Comparison of ENCODE assay signal across 8 cellular contexts in the genomic region with DNA sequence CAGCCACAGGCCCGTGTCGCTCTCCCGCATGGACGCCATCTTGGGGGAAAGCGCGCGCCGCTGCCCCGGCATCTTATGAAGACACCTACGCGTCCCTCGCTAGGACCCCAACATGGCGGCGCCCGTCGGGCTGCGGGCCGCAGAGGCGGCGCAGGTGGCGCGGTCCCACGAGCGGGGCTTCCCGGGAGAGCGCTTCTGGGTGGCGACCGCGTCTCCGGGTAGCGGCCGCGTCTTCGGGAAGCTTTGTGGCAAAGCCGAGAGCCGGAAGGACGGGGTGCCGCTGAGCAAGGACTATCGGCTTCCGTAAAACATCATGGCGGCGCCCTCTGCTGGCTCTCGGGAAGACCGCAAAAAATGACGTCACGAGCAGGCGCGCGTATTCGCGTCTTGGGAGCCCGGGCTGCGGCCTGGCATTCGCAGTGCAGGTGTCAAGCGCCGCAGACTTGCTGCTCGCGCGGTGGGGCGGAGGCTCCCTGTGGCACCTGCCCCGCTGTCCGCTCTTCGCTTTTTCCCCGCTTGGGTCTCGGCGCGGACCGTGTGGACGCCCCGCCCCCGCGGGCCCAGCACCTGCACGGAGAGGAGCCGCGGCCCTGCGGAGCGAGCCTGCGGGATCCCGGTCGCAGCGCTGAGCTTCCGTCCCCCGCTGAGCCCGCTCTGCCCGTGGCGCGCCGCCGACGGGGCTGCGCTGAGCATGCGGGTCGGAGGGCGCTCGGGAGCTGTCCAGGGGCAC. TPM values are rescaled to one million over a fixed set of nuclear protein-coding genes. Genes with fewer than 3 reads are reported as not detected.
DNase-seq lines count a peak whose midpoint lies in the region; ATAC-seq and TF ChIP-seq lines count a peak whose summit lies in the region.

A gene (minus strand): TSS at position 54 of the 730 bp plus-strand sequence. CDS start 15 bp downstream, at position 39.

- no peaks in the 10 kb centered on the region for H3K9me2 ChIP-seq in GM23338 (ENCODE audit: insufficient read depth)

- H3K9me3 ChIP-seq in fibroblast of lung (ENCODE audit: control insufficient read depth, insufficient read depth, low read depth, low read length): no peaks in the 10 kb centered on the region
- H3K9me3 ChIP-seq in naive thymus-derived CD4-positive, alpha-beta T cell (ENCODE audit: control insufficient read depth in 2 of 3, low read length in 3 of 3): no peaks in the 10 kb centered on the region

- ATAC-seq in GM23338: peak; percentile 87
- ATAC-seq in naive thymus-derived CD4-positive, alpha-beta T cell: peak; percentile 93
- ATAC-seq in stimulated activated memory B cell treated with anti-CD40 and anti-IgM and Interleukin-4, amounts not matched to agents 10 μg/mL and 1 μg/mL and 100 μg/mL, for 72 hours: peak; percentile 92

- H4K20me1 ChIP-seq in GM23338 (replicated peaks; ENCODE audit: insufficient read depth) (peaks cover 37% of the 10 kb centered on the region), fibroblast of lung (ENCODE audit: control insufficient read depth, extremely low read depth, insufficient read depth, low read length) (no peaks in the 10 kb centered on the region)

- intact Hi-C loops in naive thymus-derived CD4-positive, alpha-beta T cell (cut with micrococcal nuclease): loop anchor here (1.0 to 5.0 kb wide), 18 partner anchors 32 to 1066 kb away; a partner anchor contains a TSS

- H3K4me3 Mint-ChIP-seq in GM23338: peak within 1 kb of the TSS; percentile 92
- H3K4me3 Mint-ChIP-seq in naive thymus-derived CD4-positive, alpha-beta T cell: peak within 1 kb of the TSS; percentile 81 to 96 (median 94)
- H3K4me3 Mint-ChIP-seq in stimulated activated memory B cell treated with anti-CD40 and anti-IgM and Interleukin-4, amounts not matched to agents 10 μg/mL and 1 μg/mL and 100 μg/mL, for 72 hours: peak within 1 kb of the TSS; percentile 91

- TF ChIP-seq CTCF in GM23338 (conservative IDR thresholded peaks at IDR 0.05; ENCODE audit: low read depth in 2 of 2) (peak in 1 of 2 experiments; percentile 31; a peak in 2 of 4 replicates), fibroblast of lung (conservative IDR thresholded peaks at IDR 0.05 in 1 of 2, IDR thresholded peaks at IDR 0.05 in 1 of 2; ENCODE audit: low read depth in 1 of 2, low read length in 2 of 2) (peak; percentile 31)

- peak within 1 kb of the TSS; percentile 94 for H3K9ac ChIP-seq in fibroblast of lung (ENCODE audit: insufficient read depth, low read length)

- peaks cover 21% of the 10 kb centered on the region for H3K36me3 Mint-ChIP-seq in GM23338 (ENCODE audit: low read depth)
- peaks cover 0 to 16% (median 5%) of the 10 kb centered on the region in 5 donors for H3K36me3 Mint-ChIP-seq in naive thymus-derived CD4-positive, alpha-beta T cell
- peaks cover 23% of the 10 kb centered on the region for H3K36me3 Mint-ChIP-seq in stimulated activated memory B cell treated with anti-CD40 and anti-IgM and Interleukin-4, amounts not matched to agents 10 μg/mL and 1 μg/mL and 100 μg/mL, for 72 hours

- H3K79me2 ChIP-seq in GM23338 (replicated peaks; ENCODE audit: insufficient read depth) (peaks cover 43% of the 10 kb centered on the region), fibroblast of lung (ENCODE audit: control insufficient read depth, insufficient read depth, low read length) (peaks cover 34% of the 10 kb centered on the region)

- peaks cover 5% of the 10 kb centered on the region; the same call in 1 of the 2 replicates for H3K4me1 ChIP-seq in GM23338 (ENCODE audit: insufficient read depth)
- H3K4me1 ChIP-seq in fibroblast of lung (ENCODE audit: control insufficient read depth, extremely low read depth, insufficient read depth, low read length): no peaks in the 10 kb centered on the region
- H3K4me1 ChIP-seq in naive thymus-derived CD4-positive, alpha-beta T cell (ENCODE audit: control insufficient read depth in 2 of 2, insufficient read depth in 2 of 2, low read length in 2 of 2): peaks cover 13 to 24% of the 10 kb centered on the region in 2 donors

- H3K27me3 ChIP-seq in GM23338 (ENCODE audit: insufficient read depth) (peaks cover 7% of the 10 kb centered on the region; the same call in 1 of the 2 replicates), fibroblast of lung (ENCODE audit: control insufficient read depth, insufficient read depth, low read length) (no peaks in the 10 kb centered on the region)
- no peaks in the 10 kb centered on the region for H3K27me3 ChIP-seq in naive thymus-derived CD4-positive, alpha-beta T cell (ENCODE audit: control insufficient read depth in 2 of 2, insufficient read depth in 2 of 2, low read length in 2 of 2)

- peak within 1 kb of the TSS; percentile 98 for H3K4me2 ChIP-seq in GM23338
- peak within 1 kb of the TSS; percentile 67 for H3K4me2 ChIP-seq in fibroblast of lung (ENCODE audit: extremely low read depth, insufficient read depth, low read length)

- peak; percentile 91 for DNase-seq in EH (ENCODE audit: low read depth)
- peak; percentile 99 for DNase-seq in GM23338 (ENCODE audit: low spot score)
- peak; percentile 84 to 85 for DNase-seq in Kasumi-1 (lab: John Stamatoyannopoulos, UW)
- peak; percentile 95 for DNase-seq in RKO (ENCODE audit: low spot score)
- peak; percentile 89 to 91 for DNase-seq in activated T-helper 1 cell treated with anti-CD3 and anti-CD28 coated beads, Interleukin-2, amount 50 U/mL, for 16 hours (ENCODE audit: low read depth in 1 of 2, low spot score in 1 of 2)
- DNase-seq in fibroblast of lung (ENCODE audit: low read depth in 2 of 2): peak; percentile 89 to 94
- DNase-seq in naive thymus-derived CD4-positive, alpha-beta T cell: peak; percentile 92 to 98 (median 96)

- H3K4me3 ChIP-seq in GM23338 (peak within 1 kb of the TSS; percentile 96), fibroblast of lung (replicated peaks in 1 of 4; ENCODE audit: control extremely low read depth in 1 of 4, insufficient read depth in 1 of 4, low read depth in 3 of 4, low read length in 4 of 4) (peak within 1 kb of the TSS; percentile 81 to 96 (median 83))
- peak within 1 kb of the TSS; percentile 96 for H3K4me3 ChIP-seq in naive thymus-derived CD4-positive, alpha-beta T cell (ENCODE audit: low read length)

- peak within 1 kb of the TSS; percentile 98 for H3K27ac ChIP-seq in GM23338 (ENCODE audit: low read depth)
- H3K27ac ChIP-seq in fibroblast of lung (ENCODE audit: insufficient read depth, low read length): peak within 1 kb of the TSS; percentile 96
- peak within 1 kb of the TSS; percentile 99 for H3K27ac ChIP-seq in naive thymus-derived CD4-positive, alpha-beta T cell (ENCODE audit: low read depth, low read length)

- H3K4me1 Mint-ChIP-seq in GM23338: peaks cover 9% of the 10 kb centered on the region; the same call in 2 of the 3 replicates
- H3K4me1 Mint-ChIP-seq in naive thymus-derived CD4-positive, alpha-beta T cell: peaks cover 30 to 38% (median 34%) of the 10 kb centered on the region in 7 donors
- H3K4me1 Mint-ChIP-seq in stimulated activated memory B cell treated with anti-CD40 and anti-IgM and Interleukin-4, amounts not matched to agents 10 μg/mL and 1 μg/mL and 100 μg/mL, for 72 hours: peaks cover 43% of the 10 kb centered on the region

- peaks cover 13% of the 10 kb centered on the region for H3K27me3 Mint-ChIP-seq in GM23338 (ENCODE audit: insufficient read depth, low read depth, poor library complexity)
- peaks cover 0 to 20% (median 0%) of the 10 kb centered on the region in 5 donors for H3K27me3 Mint-ChIP-seq in naive thymus-derived CD4-positive, alpha-beta T cell
- H3K27me3 Mint-ChIP-seq in stimulated activated memory B cell treated with anti-CD40 and anti-IgM and Interleukin-4, amounts not matched to agents 10 μg/mL and 1 μg/mL and 100 μg/mL, for 72 hours: peaks cover 6% of the 10 kb centered on the region

- no peaks in the 10 kb centered on the region for H3K9me3 Mint-ChIP-seq in GM23338
- H3K9me3 Mint-ChIP-seq in naive thymus-derived CD4-positive, alpha-beta T cell: peaks cover 0 to 2% (median 0%) of the 10 kb centered on the region in 11 donors
- no peaks in the 10 kb centered on the region for H3K9me3 Mint-ChIP-seq in stimulated activated memory B cell treated with anti-CD40 and anti-IgM and Interleukin-4, amounts not matched to agents 10 μg/mL and 1 μg/mL and 100 μg/mL, for 72 hours

- CTCF ChIA-PET in naive thymus-derived CD4-positive, alpha-beta T cell (lab: Charles Lee): no interaction called here

- peak within 1 kb of the TSS; percentile 95 for H3K27ac Mint-ChIP-seq in GM23338
- peak within 1 kb of the TSS; percentile 91 to 99 (median 96) for H3K27ac Mint-ChIP-seq in naive thymus-derived CD4-positive, alpha-beta T cell
- peak within 1 kb of the TSS; percentile 95 for H3K27ac Mint-ChIP-seq in stimulated activated memory B cell treated with anti-CD40 and anti-IgM and Interleukin-4, amounts not matched to agents 10 μg/mL and 1 μg/mL and 100 μg/mL, for 72 hours

- H2AFZ ChIP-seq in GM23338: peak within 1 kb of the TSS; percentile 98
- H2AFZ ChIP-seq in fibroblast of lung (ENCODE audit: low read length): peak within 1 kb of the TSS; percentile 100

- H3K36me3 ChIP-seq in GM23338 (ENCODE audit: insufficient read depth) (no peaks in the 10 kb centered on the region), fibroblast of lung (ENCODE audit: control insufficient read depth, insufficient read depth, low read length) (peaks cover 2% of the 10 kb centered on the region)
- H3K36me3 ChIP-seq in naive thymus-derived CD4-positive, alpha-beta T cell (ENCODE audit: control insufficient read depth in 2 of 3, insufficient read depth in 3 of 3, low read length in 3 of 3): peaks cover 0 to 7% (median 0%) of the 10 kb centered on the region in 3 experiments

- peaks cover 3% of the 10 kb centered on the region for H3F3A ChIP-seq in GM23338 (replicated peaks; ENCODE audit: low read depth)

- POLR2A ChIA-PET in naive thymus-derived CD4-positive, alpha-beta T cell (lab: Charles Lee): interaction anchor here (0.6 to 2.2 kb wide), 13 partner anchors 12 to 1076 kb away, joined by 3 to 12 read pairs (median 4); a partner anchor contains a TSS

TF ChIP-seq in GM23338, 12 proteins besides CTCF, POLR2A, EP300 and RAD21 (continues in another document):
- TF ChIP-seq, protein P1, sequence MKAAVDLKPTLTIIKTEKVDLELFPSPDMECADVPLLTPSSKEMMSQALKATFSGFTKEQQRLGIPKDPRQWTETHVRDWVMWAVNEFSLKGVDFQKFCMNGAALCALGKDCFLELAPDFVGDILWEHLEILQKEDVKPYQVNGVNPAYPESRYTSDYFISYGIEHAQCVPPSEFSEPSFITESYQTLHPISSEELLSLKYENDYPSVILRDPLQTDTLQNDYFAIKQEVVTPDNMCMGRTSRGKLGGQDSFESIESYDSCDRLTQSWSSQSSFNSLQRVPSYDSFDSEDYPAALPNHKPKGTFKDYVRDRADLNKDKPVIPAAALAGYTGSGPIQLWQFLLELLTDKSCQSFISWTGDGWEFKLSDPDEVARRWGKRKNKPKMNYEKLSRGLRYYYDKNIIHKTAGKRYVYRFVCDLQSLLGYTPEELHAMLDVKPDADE (IDR thresholded peaks at IDR 0.05): peak; percentile 83

RNA-seq across cellular contexts. Expression of the gene that starts here (rescaled TPM):
- 60.8 and 62.8 TPM in 2 replicates for total RNA-seq in GM23338 (2014; rRNA removed; shearing (Covaris generic))
- polyA plus RNA-seq in GM23338 (2016; fragmentation: Nextera tagmentation; extraction: Ambion mirVana): 62.2 and 63.3 TPM in 2 replicates
- total RNA-seq in fibroblast of lung: 12.1 and 15.2 TPM in 2 replicates
- 7.4 and 7.8 TPM in 2 replicates for polyA plus RNA-seq in fibroblast of lung
- polyA plus RNA-seq in fibroblast of lung (2012): 14.5 and 18.3 TPM in 2 replicates
- polyA minus RNA-seq in fibroblast of lung (ENCODE audit: low replicate concordance): 12.5 and 12.9 TPM in 2 replicates
- 10 to 100 TPM; 32.7 to 50.1 (median 43.6) TPM for total RNA-seq in naive thymus-derived CD4-positive, alpha-beta T cell
- polyA plus RNA-seq in naive thymus-derived CD4-positive, alpha-beta T cell: 10 to 100 TPM; 29.2 to 41.1 TPM

Comparison
In these comparisons a context has a peak if more than half of its experiments do, and no peak if none do; other contexts are left out.
1. Peak in every context shown above with its lines: DNase-seq, ATAC-seq, H3K4me3 ChIP-seq and H3K27ac ChIP-seq.